In genomic region chr9:95457769-95458168, GRCh38 we compare ENCODE assay signal across 16 cellular contexts.
"Had no signal": no experiment of that assay in that cellular context is flagged by ENCODE, and none has a peak within 500 bp of the region (broad histone marks: within the 10 kb centered on the region; RNA-seq: fewer than 3 reads in every experiment).

No MANE protein-coding gene starts in this region.

- ATAC-seq: activated CD4-positive, CD25-positive, alpha-beta regulatory T cell treated with anti-CD3 and anti-CD28 coated beads, Interleukin-2, amount 50 U/mL, for 24 hours; activated T-cell treated with anti-CD3 and anti-CD28 coated beads, Interleukin-2, amount 50 U/mL, for 4 hours; left ventricle myocardium superior; stimulated activated memory B cell treated with anti-CD40 and anti-IgM and Interleukin-4, amounts not matched to agents 10 μg/mL and 1 μg/mL and 100 μg/mL, for 72 hours had no signal

- DNase-seq: activated CD4-positive, alpha-beta T cell treated with anti-CD3 and anti-CD28 coated beads, Interleukin-2, amount 50 U/mL, for 48 hours; activated effector memory CD4-positive, alpha-beta T cell treated with anti-CD3 and anti-CD28 coated beads, Interleukin-2, amount 50 U/mL, for 16 hours; activated naive CD8-positive, alpha-beta T cell treated with anti-CD3 and anti-CD28 coated beads, Interleukin-2, amount 10 ng/mL, durations not matched to agents 7 days and 5 days; activated T-cell treated with anti-CD3 and anti-CD28 coated beads, Interleukin-2, amount 50 U/mL, for 4 hours; head of caudate nucleus; left ventricle myocardium superior; posterior cingulate gyrus; SHP77; T-helper 2 cell had no signal

- H3K4me3 Mint-ChIP-seq: activated naive CD8-positive, alpha-beta T cell treated with anti-CD3 and anti-CD28 coated beads, Interleukin-2, amount 10 ng/mL, durations not matched to agents 7 days and 5 days; activated T-cell treated with anti-CD3 and anti-CD28 coated beads, Interleukin-2, amount 50 U/mL, for 4 hours; central memory CD8-positive, alpha-beta T cell; stimulated activated memory B cell treated with anti-CD40 and anti-IgM and Interleukin-4, amounts not matched to agents 10 μg/mL and 1 μg/mL and 100 μg/mL, for 72 hours had no signal

- H3K27ac Mint-ChIP-seq: activated naive CD8-positive, alpha-beta T cell treated with anti-CD3 and anti-CD28 coated beads, Interleukin-2, amount 10 ng/mL, durations not matched to agents 7 days and 5 days; stimulated activated memory B cell treated with anti-CD40 and anti-IgM and Interleukin-4, amounts not matched to agents 10 μg/mL and 1 μg/mL and 100 μg/mL, for 72 hours had no signal

- H3K27me3 Mint-ChIP-seq: central memory CD8-positive, alpha-beta T cell had no signal

- H3K4me3 ChIP-seq: ascending aorta, esophagus muscularis mucosa, right atrium auricular region, tibial nerve had no signal

- H3K9me3 Mint-ChIP-seq: activated naive CD8-positive, alpha-beta T cell treated with anti-CD3 and anti-CD28 coated beads, Interleukin-2, amount 10 ng/mL, durations not matched to agents 7 days and 5 days; activated T-cell treated with anti-CD3 and anti-CD28 coated beads, Interleukin-2, amount 50 U/mL, for 4 hours; central memory CD8-positive, alpha-beta T cell; stimulated activated memory B cell treated with anti-CD40 and anti-IgM and Interleukin-4, amounts not matched to agents 10 μg/mL and 1 μg/mL and 100 μg/mL, for 72 hours had no signal
